ENCODE assay signal across 8 cellular contexts in genomic region chr10:49606981-49607535, GRCh38. TPM values are rescaled to one million over a fixed set of nuclear protein-coding genes. Genes with fewer than 3 reads are reported as not detected.
DNase-seq lines count a peak whose midpoint lies in the region; ATAC-seq lines count a peak whose summit lies in the region.

No MANE protein-coding gene starts in this region.

- peak; percentile 89 for ATAC-seq in HG02759 (IDR thresholded peaks at IDR 0.05; ENCODE audit: unreplicated experiment)
- ATAC-seq in right cardiac atrium = peak; percentile 69 to 79

- no peak overlapping the region for H3K27ac ChIP-seq in right cardiac atrium (ENCODE audit: low read length)

- in situ Hi-C loops in G401 (cut with HindIII; ENCODE audit: low sequenced_read_pairs) = no loop called here

- no peak overlapping the region for H3K4me3 ChIP-seq in right cardiac atrium (ENCODE audit: low read length)

- no peaks in the 10 kb centered on the region for H3K4me1 ChIP-seq in right cardiac atrium (ENCODE audit: control insufficient read depth, insufficient read depth, low read length)

- WGBS in right cardiac atrium = 3% methylated on average over 22 of the region's 22 CpGs

- H3K27me3 ChIP-seq in right cardiac atrium (ENCODE audit: control insufficient read depth, insufficient read depth) = no peaks in the 10 kb centered on the region

- DNase-seq in GM03348 (ENCODE audit: low spot score) (peak; percentile 91), RKO (ENCODE audit: low spot score) (peak; percentile 63), right cardiac atrium (peak; percentile 72 to 90 (median 89)), smooth muscle cell of the brain vasculature (ENCODE audit: low read depth, low spot score) (peak; percentile 41), NCI-H345 treated with DMSO at 0.1 percent for 48 hours (lab: John Stamatoyannopoulos, UW; ENCODE audit: unreplicated experiment) (no peak), G401 (ENCODE audit: low spot score) (no peak)
- peak; percentile 61 for DNase-seq in activated naive CD4-positive, alpha-beta T cell treated with Interleukin-2 at 50 U/mL for 16 hours

- no peaks in the 10 kb centered on the region for H3K9me3 ChIP-seq in right cardiac atrium (ENCODE audit: control insufficient read depth, low read length)

- intact Hi-C loops in right cardiac atrium (cut with DNase I) = no loop called here

RNA-seq across cellular contexts. Expression of gene SLC18A3, which starts 3.1 kb away (rescaled TPM):
- total RNA-seq in right cardiac atrium = under 1 TPM in 1 of 4 donors, not detected in 3; 0.14 TPM
- 0.23 TPM for polyA plus RNA-seq in right cardiac atrium
- total RNA-seq in G401 (2014; rRNA removed; shearing (Covaris generic)) = not detected in 2 replicates

RNA-seq across cellular contexts. Expression of gene CHAT, which starts 6.8 kb away (rescaled TPM):
- total RNA-seq in right cardiac atrium = not detected
- polyA plus RNA-seq in right cardiac atrium = not detected
- not detected in 2 replicates for total RNA-seq in G401 (2014; rRNA removed; shearing (Covaris generic))

Comparison
In these comparisons a context has a peak if more than half of its experiments do, and no peak if none do; other contexts are left out.
1. DNase-seq: peak in GM03348 (single experiment), RKO (single experiment), activated naive CD4-positive, alpha-beta T cell treated with Interleukin-2 at 50 U/mL for 16 hours (single experiment), right cardiac atrium (3 of 3) and smooth muscle cell of the brain vasculature (single experiment); none in NCI-H345 treated with DMSO at 0.1 percent for 48 hours (single experiment) and G401 (single experiment).